In genomic region chr3:185655426-185656320, GRCh38 we compare ENCODE assay signal across 1 cellular context.
TF ChIP-seq lines count a peak whose summit lies in the region.

No MANE protein-coding gene starts in this region.

TF ChIP-seq in GM23338, 12 proteins besides CTCF, POLR2A, EP300 and RAD21 (continued from another document):
- no peak for TF ChIP-seq ZNF462 (CRISPR knock-in tag; IDR thresholded peaks at IDR 0.05)
- no peak for TF ChIP-seq ZNF331 (CRISPR knock-in tag; IDR thresholded peaks at IDR 0.05; ENCODE audit: low read depth)
- TF ChIP-seq JUNB (IDR thresholded peaks at IDR 0.05; ENCODE audit: unreplicated experiment) = no peak
- TF ChIP-seq ZNF114 (CRISPR knock-in tag; IDR thresholded peaks at IDR 0.05) = no peak
- TF ChIP-seq NANOG (IDR thresholded peaks at IDR 0.05; ENCODE audit: borderline replicate concordance) = no peak
- no peak for TF ChIP-seq EZH2 (IDR thresholded peaks at IDR 0.05; ENCODE audit: low read depth, unreplicated experiment)
- no peak for TF ChIP-seq EZH2phosphoT487 (IDR thresholded peaks at IDR 0.05; ENCODE audit: unreplicated experiment)
- no peak for TF ChIP-seq STAT1 (IDR thresholded peaks at IDR 0.05; ENCODE audit: unreplicated experiment)
- TF ChIP-seq, protein P1, sequence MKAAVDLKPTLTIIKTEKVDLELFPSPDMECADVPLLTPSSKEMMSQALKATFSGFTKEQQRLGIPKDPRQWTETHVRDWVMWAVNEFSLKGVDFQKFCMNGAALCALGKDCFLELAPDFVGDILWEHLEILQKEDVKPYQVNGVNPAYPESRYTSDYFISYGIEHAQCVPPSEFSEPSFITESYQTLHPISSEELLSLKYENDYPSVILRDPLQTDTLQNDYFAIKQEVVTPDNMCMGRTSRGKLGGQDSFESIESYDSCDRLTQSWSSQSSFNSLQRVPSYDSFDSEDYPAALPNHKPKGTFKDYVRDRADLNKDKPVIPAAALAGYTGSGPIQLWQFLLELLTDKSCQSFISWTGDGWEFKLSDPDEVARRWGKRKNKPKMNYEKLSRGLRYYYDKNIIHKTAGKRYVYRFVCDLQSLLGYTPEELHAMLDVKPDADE (IDR thresholded peaks at IDR 0.05) = no peak
- no peak for TF ChIP-seq POLR2AphosphoS5 (IDR thresholded peaks at IDR 0.05; ENCODE audit: low read depth)
